Comparison of ENCODE assay signal across 30 cellular contexts in genomic region chr21:45468971-45469272, GRCh38.
DNase-seq lines count a peak whose midpoint lies in the region; ATAC-seq and TF ChIP-seq lines count a peak whose summit lies in the region.
"Had no signal": no experiment of that assay in that cellular context is flagged by ENCODE, and none has a peak within 500 bp of the region (broad histone marks: within the 10 kb centered on the region; RNA-seq: fewer than 3 reads in every experiment).

No MANE protein-coding gene starts in this region.

- H3F3A ChIP-seq in neural progenitor cell (ENCODE audit: low read depth) = peaks cover 21% of the 10 kb centered on the region

- peak overlapping the region; percentile 70 for H3K4me2 ChIP-seq in neural progenitor cell
- H3K4me2 ChIP-seq: smooth muscle cell had no signal

- no peak for TF ChIP-seq EP300 in esophagus muscularis mucosa (IDR thresholded peaks at IDR 0.05)

- H3K36me3 ChIP-seq in Peyer's patch = no peaks in the 10 kb centered on the region
- H3K36me3 ChIP-seq in esophagus muscularis mucosa = peaks cover 0 to 21% (median 5%) of the 10 kb centered on the region in 4 donors
- H3K36me3 ChIP-seq in neural progenitor cell = no peaks in the 10 kb centered on the region
- peaks cover 13 to 18% (median 16%) of the 10 kb centered on the region in 3 donors for H3K36me3 ChIP-seq in tibial artery
- H3K36me3 ChIP-seq in aorta (ENCODE audit: control insufficient read depth in 1 of 2, insufficient read depth in 2 of 2, low read length in 1 of 2) = peaks cover 3 to 4% of the 10 kb centered on the region in 2 donors
- no peaks in the 10 kb centered on the region for H3K36me3 ChIP-seq in MG63
- H3K36me3 ChIP-seq: breast epithelium had no signal

- H3K4me3 Mint-ChIP-seq in neural progenitor cell = no peak overlapping the region
- H3K4me3 Mint-ChIP-seq: activated CD4-positive, alpha-beta T cell treated with anti-CD3 and anti-CD28 coated beads for 36 hours; activated CD8-positive, alpha-beta T cell treated with anti-CD3 and anti-CD28 coated beads, Interleukin-2, amount 10 ng/mL, durations not matched to agents 7 days and 5 days; activated naive CD4-positive, alpha-beta T cell treated with anti-CD3 and anti-CD28 coated beads, Interleukin-2, amount 50 U/mL, for 24 hours; effector memory CD8-positive, alpha-beta T cell; H9; natural killer cell treated with Interleukin-12 subunit alpha and Interleukin-12 subunit beta and Interleukin-15 and Interleukin-18, amount 100 ng/mL, for 72 hours had no signal

- H3K27ac ChIP-seq in Peyer's patch (peak overlapping the region in 3 of 4 donors; percentile 5 to 65 (median 51)), esophagus muscularis mucosa (replicated peaks in 1 of 4) (peak overlapping the region in 3 of 4 donors; percentile 28 to 88 (median 85)), neural progenitor cell (peak overlapping the region; percentile 94), tibial artery (peak overlapping the region; percentile 87 to 90), aorta (ENCODE audit: low read depth in 1 of 2, low read length in 2 of 2) (no peak overlapping the region)
- H3K27ac ChIP-seq: thyroid gland, VCaP had no signal

- no peak overlapping the region for H3K9ac ChIP-seq in neural progenitor cell

- no peaks in the 10 kb centered on the region for H3K9me3 Mint-ChIP-seq in neural progenitor cell
- H3K9me3 Mint-ChIP-seq: activated naive CD4-positive, alpha-beta T cell treated with anti-CD3 and anti-CD28 coated beads, Interleukin-2, amount 50 U/mL, for 24 hours; effector memory CD8-positive, alpha-beta T cell; H9; natural killer cell treated with Interleukin-12 subunit alpha and Interleukin-12 subunit beta and Interleukin-15 and Interleukin-18, amount 100 ng/mL, for 72 hours had no signal

- intact Hi-C loops in esophagus muscularis mucosa (cut with DNase I) = no loop called here
- intact Hi-C loops in tibial artery (cut with DNase I; ENCODE audit: low total_unique reads) = no loop called here
- intact Hi-C loops in aorta (cut with DNase I) = no loop called here

- no peak overlapping the region for H3K27ac Mint-ChIP-seq in neural progenitor cell
- H3K27ac Mint-ChIP-seq: activated CD4-positive, alpha-beta T cell treated with anti-CD3 and anti-CD28 coated beads for 36 hours; activated CD8-positive, alpha-beta T cell treated with anti-CD3 and anti-CD28 coated beads, Interleukin-2, amount 10 ng/mL, durations not matched to agents 7 days and 5 days; activated naive CD4-positive, alpha-beta T cell treated with anti-CD3 and anti-CD28 coated beads, Interleukin-2, amount 50 U/mL, for 24 hours; effector memory CD8-positive, alpha-beta T cell; natural killer cell treated with Interleukin-12 subunit alpha and Interleukin-12 subunit beta and Interleukin-15 and Interleukin-18, amount 100 ng/mL, for 72 hours had no signal

- ATAC-seq in aorta (ENCODE audit: low FRiP score) (no peak), GM21423 (IDR thresholded peaks at IDR 0.05; ENCODE audit: unreplicated experiment) (no peak)
- ATAC-seq: activated CD4-positive, alpha-beta T cell treated with anti-CD3 and anti-CD28 coated beads for 36 hours; activated CD8-positive, alpha-beta T cell treated with anti-CD3 and anti-CD28 coated beads, Interleukin-2, amount 10 ng/mL, durations not matched to agents 7 days and 5 days; effector memory CD8-positive, alpha-beta T cell; natural killer cell treated with Interleukin-12 subunit alpha and Interleukin-12 subunit beta and Interleukin-15 and Interleukin-18, amount 100 ng/mL, for 72 hours; stimulated activated naive CD8-positive, alpha-beta T cell treated with anti-CD3 and anti-CD28 coated beads, Interleukin-15, Interleukin-2, amounts not matched to agents 100 U/mL and 50 U/mL, for 24 hours had no signal

- H3K4me1 Mint-ChIP-seq in neural progenitor cell = peaks cover 25% of the 10 kb centered on the region

- H3K79me2 ChIP-seq in neural progenitor cell (ENCODE audit: low read depth) = peaks cover 61% of the 10 kb centered on the region

- H3K9me3 ChIP-seq in Peyer's patch = no peaks in the 10 kb centered on the region
- no peaks in the 10 kb centered on the region for H3K9me3 ChIP-seq in esophagus muscularis mucosa
- no peaks in the 10 kb centered on the region for H3K9me3 ChIP-seq in neural progenitor cell (ENCODE audit: low read depth)
- no peaks in the 10 kb centered on the region for H3K9me3 ChIP-seq in tibial artery
- H3K9me3 ChIP-seq in aorta (ENCODE audit: control insufficient read depth, low read length) = no peaks in the 10 kb centered on the region
- H3K9me3 ChIP-seq in MG63 = no peaks in the 10 kb centered on the region
- H3K9me3 ChIP-seq: breast epithelium, thyroid gland had no signal

- no peaks in the 10 kb centered on the region for H3K36me3 Mint-ChIP-seq in neural progenitor cell
- H3K36me3 Mint-ChIP-seq: activated naive CD4-positive, alpha-beta T cell treated with anti-CD3 and anti-CD28 coated beads, Interleukin-2, amount 50 U/mL, for 24 hours had no signal

- WGBS in esophagus muscularis mucosa = 95% methylated on average over 12 of the region's 14 CpGs
- WGBS in aorta, 2 donors = 94 to 95% methylated on average over 14 of the region's 14 CpGs

- DNase-seq in Peyer's patch = no peak
- no peak for DNase-seq in esophagus muscularis mucosa (ENCODE audit: extremely low spot score)
- DNase-seq in neural progenitor cell (ENCODE audit: low spot score) = no peak
- no peak for DNase-seq in tibial artery
- DNase-seq in aorta = no peak
- no peak for DNase-seq in dedifferentiated amniotic fluid mesenchymal stem cell (ENCODE audit: extremely low spot score)
- no peak for DNase-seq in MG63
- DNase-seq: activated CD4-positive, alpha-beta T cell treated with anti-CD3 and anti-CD28 coated beads for 36 hours; activated CD8-positive, alpha-beta T cell treated with anti-CD3 and anti-CD28 coated beads, Interleukin-2, amount 10 ng/mL, durations not matched to agents 7 days and 5 days; activated T-cell treated with anti-CD3 and anti-CD28 coated beads for 4 hours; amniotic stem cell; effector memory CD8-positive, alpha-beta T cell; erythroblast; H9; KG1; NCI-H1436; NCI-H446 treated with DMSO at 0.1 percent for 48 hours; retina; RPMI8226; stimulated activated CD4-positive, alpha-beta T cell treated with anti-CD3 and anti-CD28 coated beads, Interleukin-2, amount 100 ng/mL, for 24 hours; stimulated activated naive CD8-positive, alpha-beta T cell treated with anti-CD3 and anti-CD28 coated beads, Interleukin-15, Interleukin-2, amounts not matched to agents 100 U/mL and 50 U/mL, for 24 hours; T1000; thyroid gland had no signal

- no peak for TF ChIP-seq POLR2A in Peyer's patch (IDR thresholded peaks at IDR 0.05)
- TF ChIP-seq POLR2A in esophagus muscularis mucosa (IDR thresholded peaks at IDR 0.05; ENCODE audit: low read depth) = no peak

- H2AFZ ChIP-seq in neural progenitor cell (replicated peaks) = no peak overlapping the region

- peaks cover 6% of the 10 kb centered on the region for H3K27me3 Mint-ChIP-seq in neural progenitor cell (ENCODE audit: insufficient read depth, low read depth)
- H3K27me3 Mint-ChIP-seq: activated naive CD4-positive, alpha-beta T cell treated with anti-CD3 and anti-CD28 coated beads, Interleukin-2, amount 50 U/mL, for 24 hours had no signal

- peaks cover 88% of the 10 kb centered on the region for H4K20me1 ChIP-seq in neural progenitor cell (ENCODE audit: low read depth)

- no peak overlapping the region for H3K4me3 ChIP-seq in Peyer's patch
- H3K4me3 ChIP-seq in esophagus muscularis mucosa = no peak overlapping the region
- no peak overlapping the region for H3K4me3 ChIP-seq in neural progenitor cell
- no peak overlapping the region for H3K4me3 ChIP-seq in tibial artery
- no peak overlapping the region for H3K4me3 ChIP-seq in aorta (ENCODE audit: low read length in 2 of 2)
- H3K4me3 ChIP-seq in MG63 = no peak overlapping the region
- H3K4me3 ChIP-seq: breast epithelium, lung, smooth muscle cell, thyroid gland had no signal

- peaks cover 0 to 32% (median 6%) of the 10 kb centered on the region in 4 donors for H3K4me1 ChIP-seq in Peyer's patch
- H3K4me1 ChIP-seq in esophagus muscularis mucosa = peaks cover 18 to 61% (median 45%) of the 10 kb centered on the region in 4 donors
- peaks cover 30% of the 10 kb centered on the region for H3K4me1 ChIP-seq in neural progenitor cell
- peaks cover 0 to 82% (median 47%) of the 10 kb centered on the region in 4 donors for H3K4me1 ChIP-seq in tibial artery
- H3K4me1 ChIP-seq in aorta (ENCODE audit: control insufficient read depth in 1 of 2, insufficient read depth in 2 of 2, low read length in 2 of 2) = no peaks in the 10 kb centered on the region

- TF ChIP-seq CTCF in Peyer's patch (IDR thresholded peaks at IDR 0.05) (no peak), esophagus muscularis mucosa (IDR thresholded peaks at IDR 0.05) (no peak), neural progenitor cell (IDR thresholded peaks at IDR 0.05) (no peak), tibial artery (IDR thresholded peaks at IDR 0.05) (no peak)

- no peaks in the 10 kb centered on the region for H3K27me3 ChIP-seq in Peyer's patch
- no peaks in the 10 kb centered on the region for H3K27me3 ChIP-seq in esophagus muscularis mucosa
- no peaks in the 10 kb centered on the region for H3K27me3 ChIP-seq in neural progenitor cell
- no peaks in the 10 kb centered on the region for H3K27me3 ChIP-seq in tibial artery
- H3K27me3 ChIP-seq in aorta (ENCODE audit: control insufficient read depth in 1 of 2, insufficient read depth in 2 of 2, low read length in 1 of 2) = no peaks in the 10 kb centered on the region
- no peaks in the 10 kb centered on the region; the same call in 1 of the 2 replicates for H3K27me3 ChIP-seq in MG63
- H3K27me3 ChIP-seq: breast epithelium, thyroid gland had no signal

Comparison
In these comparisons a context has a peak if more than half of its experiments do, and no peak if none do; other contexts are left out.
1. H3K27ac ChIP-seq: peak in Peyer's patch (3 of 4), esophagus muscularis mucosa (3 of 4), neural progenitor cell (single experiment) and tibial artery (2 of 2); none in aorta (0 of 2).